In genomic region chr1:63557365-63557987, GRCh38 we compare ENCODE assay signal across 9 cellular contexts. TPM values are rescaled to one million over a fixed set of nuclear protein-coding genes. Genes with fewer than 3 reads are reported as not detected.
DNase-seq lines count a peak whose midpoint lies in the region; ATAC-seq and TF ChIP-seq lines count a peak whose summit lies in the region.
"Had no signal": no experiment of that assay in that cellular context is flagged by ENCODE, and none has a peak within 500 bp of the region (broad histone marks: within the 10 kb centered on the region; RNA-seq: fewer than 3 reads in every experiment).

No MANE protein-coding gene starts in this region.

- no peaks in the 10 kb centered on the region for H3K36me3 ChIP-seq in thoracic aorta

- DNase-seq in DMS53 treated with DMSO at 0.1 percent for 48 hours (lab: John Stamatoyannopoulos, UW; ENCODE audit: unreplicated experiment) (peak; percentile 20), HFF-Myc (ENCODE audit: extremely low read depth, low read depth) (peak; percentile 33), SW480 (ENCODE audit: low spot score) (peak; percentile 11), fibroblast of the conjunctiva (ENCODE audit: low read depth) (peak; percentile 23), thoracic aorta (ENCODE audit: low spot score) (no peak), NCI-H2029 treated with DMSO at 0.1 percent for 48 hours (lab: John Stamatoyannopoulos, UW) (no peak), NCI-H1417 treated with DMSO at 0.1 percent for 48 hours (lab: John Stamatoyannopoulos, UW) (no peak), activated T-cell treated with anti-CD3 and anti-CD28 coated beads for 4 hours (no peak)

- no peaks in the 10 kb centered on the region for H3K27me3 ChIP-seq in thoracic aorta (replicated peaks; ENCODE audit: insufficient read depth)

- H3K4me3 ChIP-seq in HFF-Myc (replicated peaks; ENCODE audit: low read depth, low read length) (no peak overlapping the region), thoracic aorta (no peak overlapping the region)

- no peak for ATAC-seq in thoracic aorta (ENCODE audit: insufficient number of reproducible peaks, low FRiP score, low read depth)
- ATAC-seq: T-cell had no signal

- no peaks in the 10 kb centered on the region for H3K4me1 ChIP-seq in thoracic aorta (ENCODE audit: control insufficient read depth in 1 of 2, low read depth in 2 of 2)

- H3K9me3 ChIP-seq in thoracic aorta: no peaks in the 10 kb centered on the region

- H3K27ac ChIP-seq in thoracic aorta: no peak overlapping the region

- TF ChIP-seq CTCF in HFF-Myc (IDR thresholded peaks at IDR 0.05; ENCODE audit: low read depth, low read length, missing control alignments): peak; percentile 66
- TF ChIP-seq CTCF in thoracic aorta (IDR thresholded peaks at IDR 0.05): peak; percentile 35

RNA-seq across cellular contexts. Expression of gene EFCAB7, which starts 34.2 kb away (rescaled TPM):
- 1 to 10 TPM; 3.4 to 4.7 TPM for total RNA-seq in thoracic aorta

RNA-seq across cellular contexts. Expression of gene ITGB3BP, which starts 34.5 kb away (rescaled TPM):
- 10 to 100 TPM in 1 of 2 donors, 1 to 10 TPM in 1; 7.1 to 29.5 TPM for total RNA-seq in thoracic aorta

RNA-seq across cellular contexts. Expression of gene PGM1, which starts 35.7 kb away (rescaled TPM):
- 10 to 100 TPM; 62.4 to 69.7 TPM for total RNA-seq in thoracic aorta

Comparison
In these comparisons a context has a peak if more than half of its experiments do, and no peak if none do; other contexts are left out.
1. DNase-seq: peak in DMS53 treated with DMSO at 0.1 percent for 48 hours (single experiment), HFF-Myc (single experiment), SW480 (single experiment) and fibroblast of the conjunctiva (single experiment); none in thoracic aorta (single experiment), NCI-H2029 treated with DMSO at 0.1 percent for 48 hours (single experiment), NCI-H1417 treated with DMSO at 0.1 percent for 48 hours (single experiment) and activated T-cell treated with anti-CD3 and anti-CD28 coated beads for 4 hours (single experiment).